ENCODE assay signal across 24 cellular contexts in the genomic region with DNA sequence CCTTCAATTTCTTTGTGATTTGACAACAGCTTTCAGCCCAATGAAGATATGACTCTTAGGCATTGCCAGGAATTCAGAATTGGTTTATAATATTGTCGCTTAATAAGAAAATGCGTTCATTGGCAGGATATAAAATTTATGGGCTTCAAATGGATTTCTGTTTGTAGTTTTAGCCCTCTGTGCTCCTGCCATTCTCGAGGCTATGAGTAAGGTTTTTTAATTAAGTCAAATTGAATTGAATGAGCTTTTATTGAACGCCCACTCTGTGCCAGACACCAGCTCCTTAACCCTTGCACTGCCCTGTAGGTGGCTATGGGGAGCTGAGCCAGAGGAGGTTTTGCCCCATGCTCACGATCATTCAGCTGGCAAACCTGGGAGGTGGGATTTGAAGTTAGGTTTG.
DNase-seq lines count a peak whose midpoint lies in the region; ATAC-seq, FAIRE-seq and TF ChIP-seq lines count a peak whose summit lies in the region.
"Had no signal": no experiment of that assay in that cellular context is flagged by ENCODE, and none has a peak within 500 bp of the region (broad histone marks: within the 10 kb centered on the region; RNA-seq: fewer than 3 reads in every experiment).

No MANE protein-coding gene starts in this region.

- DNase-seq in NCI-H1694 treated with DMSO at 0.1 percent for 48 hours (lab: John Stamatoyannopoulos, UW): peak; percentile 53
- no peak for DNase-seq in astrocyte (ENCODE audit: low read depth)
- no peak for DNase-seq in osteoblast (ENCODE audit: insufficient read length, low spot score, missing footprints)
- no peak for DNase-seq in aorta
- no peak for DNase-seq in brain microvascular endothelial cell
- no peak for DNase-seq in HUDEP-2 (lab: John Stamatoyannopoulos, UW; ENCODE audit: unreplicated experiment in 76 of 76)
- no peak for DNase-seq in upper lobe of left lung
- DNase-seq: activated CD4-positive, alpha-beta memory T cell treated with anti-CD3 and anti-CD28 coated beads, Interleukin-2, amount 10 ng/mL, durations not matched to agents 7 days and 5 days; activated CD8-positive, alpha-beta memory T cell treated with anti-CD3 and anti-CD28 coated beads, Interleukin-2, amount 50 U/mL, for 4 hours; activated naive CD4-positive, alpha-beta T cell treated with anti-CD3 and anti-CD28 coated beads, Interleukin-2, amount 50 U/mL, for 16 hours; amniotic stem cell; effector CD8-positive, alpha-beta T cell; H9; Kasumi-1; NCI-H146; nephron progenitor cell; ovary; stimulated activated naive CD4-positive, alpha-beta T cell had no signal

- 85 to 87% methylated on average over 5 of the region's 5 CpGs for WGBS in aorta, 2 donors
- WGBS in upper lobe of left lung, 2 donors: 84 to 90% methylated on average over 5 of the region's 5 CpGs

- H3K4me1 ChIP-seq in astrocyte (ENCODE audit: insufficient read depth, low read length): peaks cover 38% of the 10 kb centered on the region
- peaks cover 34% of the 10 kb centered on the region for H3K4me1 ChIP-seq in osteoblast (ENCODE audit: insufficient read depth, low read length)
- H3K4me1 ChIP-seq in aorta (ENCODE audit: control insufficient read depth in 1 of 2, insufficient read depth in 2 of 2, low read length in 2 of 2): no peaks in the 10 kb centered on the region
- H3K4me1 ChIP-seq in upper lobe of left lung: peaks cover 30 to 56% (median 35%) of the 10 kb centered on the region in 4 donors

- peak overlapping the region; percentile 10 for H3K27ac Mint-ChIP-seq in astrocyte (ENCODE audit: unreplicated experiment)
- H3K27ac Mint-ChIP-seq: activated CD4-positive, alpha-beta memory T cell treated with anti-CD3 and anti-CD28 coated beads, Interleukin-2, amount 10 ng/mL, durations not matched to agents 7 days and 5 days; CD14-positive monocyte; H9; nephron progenitor cell; T-helper 1 cell treated with Interleukin-12 subunit alpha and Interleukin-12 subunit beta and Interleukin-4 antibody, amounts not matched to agents 30 μg/mL and 1 μg/mL, for 36 hours had no signal

- H3K9me3 Mint-ChIP-seq in astrocyte (ENCODE audit: unreplicated experiment): no peaks in the 10 kb centered on the region
- H3K9me3 Mint-ChIP-seq: activated CD4-positive, alpha-beta memory T cell treated with anti-CD3 and anti-CD28 coated beads, Interleukin-2, amount 10 ng/mL, durations not matched to agents 7 days and 5 days; CD14-positive monocyte; H9; nephron progenitor cell; T-helper 1 cell treated with Interleukin-12 subunit alpha and Interleukin-12 subunit beta and Interleukin-4 antibody, amounts not matched to agents 30 μg/mL and 1 μg/mL, for 36 hours had no signal

- intact Hi-C loops in aorta (cut with DNase I): no loop called here

- peaks cover 2% of the 10 kb centered on the region for H3K36me3 Mint-ChIP-seq in astrocyte (ENCODE audit: low read depth, unreplicated experiment)

- FAIRE-seq in G401.6 (lab: Jason Lieb, UNC): peak; percentile 51
- no peak for FAIRE-seq in astrocyte (lab: Jason Lieb, UNC)
- FAIRE-seq: colon had no signal

- H2AFZ ChIP-seq in astrocyte (ENCODE audit: low read depth, low read length): no peak overlapping the region
- no peak overlapping the region for H2AFZ ChIP-seq in osteoblast (ENCODE audit: low read length)

- H3K4me3 ChIP-seq in astrocyte (ENCODE audit: insufficient read depth, low read depth, low read length) (no peak overlapping the region), osteoblast (ENCODE audit: insufficient read depth, low read length) (no peak overlapping the region), aorta (ENCODE audit: low read length in 2 of 2) (no peak overlapping the region), brain microvascular endothelial cell (ENCODE audit: low read depth, low read length) (no peak overlapping the region), upper lobe of left lung (no peak overlapping the region)
- H3K4me3 ChIP-seq: ovary, SK-N-MC, suprapubic skin had no signal

- peaks cover 6% of the 10 kb centered on the region for H3K79me2 ChIP-seq in astrocyte (ENCODE audit: insufficient read depth, low read length)
- peaks cover 24% of the 10 kb centered on the region for H3K79me2 ChIP-seq in osteoblast (ENCODE audit: insufficient read depth, low read length)

- H3K9ac ChIP-seq in astrocyte (ENCODE audit: low read length): peak overlapping the region; percentile 43

- H3K27me3 Mint-ChIP-seq in astrocyte (ENCODE audit: low read depth, unreplicated experiment): no peaks in the 10 kb centered on the region
- H3K27me3 Mint-ChIP-seq: activated CD4-positive, alpha-beta memory T cell treated with anti-CD3 and anti-CD28 coated beads, Interleukin-2, amount 10 ng/mL, durations not matched to agents 7 days and 5 days had no signal

- peaks cover 37% of the 10 kb centered on the region for H3K4me1 Mint-ChIP-seq in astrocyte (ENCODE audit: low read depth, unreplicated experiment)

- no peak overlapping the region for H3K4me3 Mint-ChIP-seq in astrocyte (ENCODE audit: unreplicated experiment)
- H3K4me3 Mint-ChIP-seq: activated CD4-positive, alpha-beta memory T cell treated with anti-CD3 and anti-CD28 coated beads, Interleukin-2, amount 10 ng/mL, durations not matched to agents 7 days and 5 days; CD14-positive monocyte; H9; nephron progenitor cell; T-helper 1 cell treated with Interleukin-12 subunit alpha and Interleukin-12 subunit beta and Interleukin-4 antibody, amounts not matched to agents 30 μg/mL and 1 μg/mL, for 36 hours had no signal

- no peak for ATAC-seq in aorta (ENCODE audit: low FRiP score)
- no peak for ATAC-seq in upper lobe of left lung (ENCODE audit: low FRiP score in 2 of 2)

- H4K20me1 ChIP-seq in astrocyte (ENCODE audit: insufficient read depth, low read length) (peaks cover 19% of the 10 kb centered on the region), osteoblast (ENCODE audit: insufficient read depth, low read length) (no peaks in the 10 kb centered on the region)

- in situ Hi-C loops in brain microvascular endothelial cell (cut with HindIII; ENCODE audit: low pct_ligation_motif_present, low sequenced_read_pairs): no loop called here

- H3K27me3 ChIP-seq in astrocyte (ENCODE audit: insufficient read depth, low read length): no peaks in the 10 kb centered on the region
- H3K27me3 ChIP-seq in osteoblast (ENCODE audit: insufficient read depth, low read length): no peaks in the 10 kb centered on the region
- no peaks in the 10 kb centered on the region for H3K27me3 ChIP-seq in aorta (ENCODE audit: control insufficient read depth in 1 of 2, insufficient read depth in 2 of 2, low read length in 1 of 2)
- no peaks in the 10 kb centered on the region for H3K27me3 ChIP-seq in brain microvascular endothelial cell (replicated peaks)
- H3K27me3 ChIP-seq in upper lobe of left lung: no peaks in the 10 kb centered on the region
- H3K27me3 ChIP-seq: ovary, suprapubic skin had no signal

- no peaks in the 10 kb centered on the region for H3K36me3 ChIP-seq in astrocyte (ENCODE audit: insufficient read depth, low read length)
- H3K36me3 ChIP-seq in osteoblast (ENCODE audit: insufficient read depth, low read length): no peaks in the 10 kb centered on the region
- H3K36me3 ChIP-seq in aorta (ENCODE audit: control insufficient read depth in 1 of 2, insufficient read depth in 2 of 2, low read length in 1 of 2): no peaks in the 10 kb centered on the region
- H3K36me3 ChIP-seq in brain microvascular endothelial cell (replicated peaks): no peaks in the 10 kb centered on the region
- H3K36me3 ChIP-seq in upper lobe of left lung: no peaks in the 10 kb centered on the region
- H3K36me3 ChIP-seq: ovary, suprapubic skin had no signal

- H3K9me3 ChIP-seq in astrocyte (ENCODE audit: insufficient read depth, low read depth, low read length): no peaks in the 10 kb centered on the region
- H3K9me3 ChIP-seq in osteoblast (ENCODE audit: low read depth, low read length): no peaks in the 10 kb centered on the region
- no peaks in the 10 kb centered on the region for H3K9me3 ChIP-seq in aorta (ENCODE audit: control insufficient read depth, low read length)
- H3K9me3 ChIP-seq in upper lobe of left lung: no peaks in the 10 kb centered on the region
- H3K9me3 ChIP-seq: ovary, suprapubic skin had no signal

- TF ChIP-seq CTCF in astrocyte (IDR thresholded peaks at IDR 0.05; ENCODE audit: insufficient read depth, low read depth, low read length): no peak
- TF ChIP-seq CTCF in osteoblast (IDR thresholded peaks at IDR 0.05; ENCODE audit: extremely low read depth, low read depth, low read length): no peak
- TF ChIP-seq CTCF in brain microvascular endothelial cell (IDR thresholded peaks at IDR 0.05; ENCODE audit: low read depth, low read length, missing control alignments): no peak
- TF ChIP-seq CTCF in upper lobe of left lung (IDR thresholded peaks at IDR 0.05): no peak

- H3K4me2 ChIP-seq in astrocyte (ENCODE audit: low read length): no peak overlapping the region
- H3K4me2 ChIP-seq in osteoblast (ENCODE audit: insufficient read depth, low read length): no peak overlapping the region

- no peak for TF ChIP-seq EP300 in upper lobe of left lung (IDR thresholded peaks at IDR 0.05)

- peak overlapping the region; percentile 80 for H3K27ac ChIP-seq in astrocyte (ENCODE audit: low read depth, low read length)
- H3K27ac ChIP-seq in osteoblast (ENCODE audit: low read depth, low read length): peak overlapping the region; percentile 90
- H3K27ac ChIP-seq in aorta (ENCODE audit: low read depth in 1 of 2, low read length in 2 of 2): no peak overlapping the region
- H3K27ac ChIP-seq in brain microvascular endothelial cell: no peak overlapping the region
- H3K27ac ChIP-seq in upper lobe of left lung: no peak overlapping the region
- H3K27ac ChIP-seq: ovary, SK-N-MC, suprapubic skin had no signal

- no peak for TF ChIP-seq POLR2A in upper lobe of left lung (IDR thresholded peaks at IDR 0.05)

Comparison
In these comparisons a context has a peak if more than half of its experiments do, and no peak if none do; other contexts are left out.
1. H3K27ac ChIP-seq: peak in astrocyte (single experiment) and osteoblast (single experiment); none in aorta (0 of 2), brain microvascular endothelial cell (single experiment) and upper lobe of left lung (0 of 4).